In the genomic region with DNA sequence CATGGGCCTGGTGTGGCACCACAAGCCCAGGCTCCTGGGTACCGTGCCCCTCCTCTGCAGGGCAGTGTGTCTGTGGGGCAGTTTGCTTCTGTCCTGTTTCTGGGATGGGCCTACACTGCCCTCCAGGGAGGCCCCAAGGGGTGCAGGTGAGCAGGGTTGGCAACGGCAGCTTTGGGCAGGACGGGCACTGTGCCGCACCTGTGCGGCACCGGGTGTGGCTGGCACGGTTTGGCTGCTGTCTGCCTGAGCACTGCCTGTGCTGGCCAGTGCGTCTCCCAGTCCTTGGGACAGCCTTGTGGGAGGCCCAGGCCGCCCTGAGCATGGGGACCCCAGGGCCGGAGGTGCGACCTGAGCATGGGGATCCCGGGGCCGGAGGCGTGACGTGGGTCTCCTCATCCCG, we compare ENCODE assay signal across 13 cellular contexts.
"Had no signal": no experiment of that assay in that cellular context is flagged by ENCODE, and none has a peak within 500 bp of the region (broad histone marks: within the 10 kb centered on the region; RNA-seq: fewer than 3 reads in every experiment).

No MANE protein-coding gene starts in this region.

- H3K27me3 Mint-ChIP-seq: T-cell had no signal

- H3K27ac Mint-ChIP-seq: activated CD8-positive, alpha-beta T cell treated with anti-CD3 and anti-CD28 coated beads, Interleukin-2, amount 10 ng/mL, durations not matched to agents 7 days and 5 days; activated naive CD8-positive, alpha-beta T cell treated with anti-CD3 and anti-CD28 coated beads, Interleukin-2, amount 50 U/mL, for 24 hours; immature natural killer cell; memory B cell; nephron; T-cell had no signal

- H3K4me3 Mint-ChIP-seq: activated CD8-positive, alpha-beta T cell treated with anti-CD3 and anti-CD28 coated beads, Interleukin-2, amount 10 ng/mL, durations not matched to agents 7 days and 5 days; activated naive CD8-positive, alpha-beta T cell treated with anti-CD3 and anti-CD28 coated beads, Interleukin-2, amount 50 U/mL, for 24 hours; immature natural killer cell; memory B cell; nephron; T-cell had no signal

- DNase-seq: activated CD4-positive, alpha-beta T cell treated with anti-CD3 and anti-CD28 coated beads for 4 hours; activated CD8-positive, alpha-beta T cell treated with anti-CD3 and anti-CD28 coated beads, Interleukin-2, amount 10 ng/mL, durations not matched to agents 7 days and 5 days; activated naive CD4-positive, alpha-beta T cell treated with Interleukin-2 at 50 U/mL for 16 hours; activated naive CD8-positive, alpha-beta T cell treated with anti-CD3 and anti-CD28 coated beads, Interleukin-2, amount 50 U/mL, for 24 hours; effector CD8-positive, alpha-beta T cell; immature natural killer cell; left cardiac atrium; small intestine; T-cell; trophoblast cell had no signal

- ATAC-seq: activated CD8-positive, alpha-beta T cell treated with anti-CD3 and anti-CD28 coated beads, Interleukin-2, amount 10 ng/mL, durations not matched to agents 7 days and 5 days; activated naive CD8-positive, alpha-beta T cell treated with anti-CD3 and anti-CD28 coated beads, Interleukin-2, amount 50 U/mL, for 24 hours; left cardiac atrium; T-cell had no signal

- H3K4me1 Mint-ChIP-seq: activated naive CD8-positive, alpha-beta T cell treated with anti-CD3 and anti-CD28 coated beads, Interleukin-2, amount 50 U/mL, for 24 hours had no signal

- FAIRE-seq: small intestine had no signal

- H3K27ac ChIP-seq: coronary artery had no signal

- H3K4me3 ChIP-seq: coronary artery had no signal

- H3K36me3 Mint-ChIP-seq: immature natural killer cell, memory B cell, T-cell had no signal

- H3K9me3 Mint-ChIP-seq: activated naive CD8-positive, alpha-beta T cell treated with anti-CD3 and anti-CD28 coated beads, Interleukin-2, amount 50 U/mL, for 24 hours; immature natural killer cell; memory B cell; nephron; T-cell had no signal
